ENCODE assay signal across 30 cellular contexts in genomic region chr18:40110455-40110854, GRCh38.
"Had no signal": no experiment of that assay in that cellular context is flagged by ENCODE, and none has a peak within 500 bp of the region (broad histone marks: within the 10 kb centered on the region; RNA-seq: fewer than 3 reads in every experiment).

No MANE protein-coding gene starts in this region.

- H3K36me3 Mint-ChIP-seq: activated CD4-positive, alpha-beta memory T cell treated with anti-CD3 and anti-CD28 coated beads for 36 hours; activated CD8-positive, alpha-beta memory T cell treated with anti-CD3 and anti-CD28 coated beads, Interleukin-2, amount 10 ng/mL, durations not matched to agents 7 days and 5 days; activated naive CD4-positive, alpha-beta T cell treated with anti-CD3 and anti-CD28 coated beads, Interleukin-2, amount 10 ng/mL, durations not matched to agents 7 days and 5 days; activated naive CD8-positive, alpha-beta T cell treated with anti-CD3 and anti-CD28 coated beads, Interleukin-2, amount 10 ng/mL, durations not matched to agents 7 days and 5 days; brain had no signal

- H3K36me3 ChIP-seq: ascending aorta, breast epithelium, cardiac muscle cell had no signal

- H3K27me3 ChIP-seq: ascending aorta, breast epithelium, cardiac muscle cell, dorsolateral prefrontal cortex had no signal

- ATAC-seq: activated CD4-positive, alpha-beta T cell treated with anti-CD3 and anti-CD28 coated beads for 36 hours; activated CD4-positive, CD25-positive, alpha-beta regulatory T cell treated with anti-CD3 and anti-CD28 coated beads, Interleukin-2, amount 50 U/mL, for 24 hours; activated CD8-positive, alpha-beta memory T cell treated with anti-CD3 and anti-CD28 coated beads, Interleukin-2, amount 10 ng/mL, durations not matched to agents 7 days and 5 days; activated CD8-positive, alpha-beta T cell treated with anti-CD3 and anti-CD28 coated beads, Interleukin-2, amount 10 ng/mL, durations not matched to agents 7 days and 5 days; activated naive CD4-positive, alpha-beta T cell treated with anti-CD3 and anti-CD28 coated beads, Interleukin-2, amount 50 U/mL, for 72 hours; activated T-cell treated with anti-CD3 and anti-CD28 coated beads, Interleukin-2, amount 50 U/mL, for 72 hours; esophagus mucosa had no signal

- H3K4me1 ChIP-seq: ascending aorta, breast epithelium had no signal

- H3K9me3 ChIP-seq: ascending aorta had no signal

- H3K4me3 ChIP-seq: ascending aorta, breast epithelium, cardiac muscle cell, coronary artery, dorsolateral prefrontal cortex had no signal

- H3K27me3 Mint-ChIP-seq: activated B cell treated with CpG ODN at 0.5 μM for 24 hours; activated CD4-positive, alpha-beta memory T cell treated with anti-CD3 and anti-CD28 coated beads for 36 hours; activated CD4-positive, alpha-beta T cell treated with anti-CD3 and anti-CD28 coated beads for 36 hours; activated CD4-positive, alpha-beta T cell treated with anti-CD3 and anti-CD28 coated beads, Interleukin-2, amount 10 ng/mL, durations not matched to agents 24 days and 14 days; activated CD8-positive, alpha-beta memory T cell treated with anti-CD3 and anti-CD28 coated beads, Interleukin-2, amount 10 ng/mL, durations not matched to agents 7 days and 5 days; activated naive CD4-positive, alpha-beta T cell treated with anti-CD3 and anti-CD28 coated beads, Interleukin-2, amount 10 ng/mL, durations not matched to agents 7 days and 5 days; activated naive CD8-positive, alpha-beta T cell treated with anti-CD3 and anti-CD28 coated beads, Interleukin-2, amount 10 ng/mL, durations not matched to agents 7 days and 5 days; brain; dendritic cell treated with granulocyte-macrophage colony-stimulating factor and Interleukin-4, amounts not matched to agents 40 ng/mL and 50 ng/mL, for 4 days had no signal

- H3K27ac Mint-ChIP-seq: activated B cell treated with CpG ODN at 0.5 μM for 24 hours; activated CD4-positive, alpha-beta memory T cell treated with anti-CD3 and anti-CD28 coated beads for 36 hours; activated CD4-positive, alpha-beta T cell treated with anti-CD3 and anti-CD28 coated beads for 36 hours; activated CD4-positive, alpha-beta T cell treated with anti-CD3 and anti-CD28 coated beads, Interleukin-2, amount 10 ng/mL, durations not matched to agents 24 days and 14 days; activated CD8-positive, alpha-beta memory T cell treated with anti-CD3 and anti-CD28 coated beads, Interleukin-2, amount 10 ng/mL, durations not matched to agents 7 days and 5 days; activated CD8-positive, alpha-beta T cell treated with anti-CD3 and anti-CD28 coated beads, Interleukin-2, amount 10 ng/mL, durations not matched to agents 7 days and 5 days; activated naive CD4-positive, alpha-beta T cell treated with anti-CD3 and anti-CD28 coated beads, Interleukin-2, amount 10 ng/mL, durations not matched to agents 7 days and 5 days; activated naive CD4-positive, alpha-beta T cell treated with anti-CD3 and anti-CD28 coated beads, Interleukin-2, amount 50 U/mL, for 72 hours; activated naive CD8-positive, alpha-beta T cell treated with anti-CD3 and anti-CD28 coated beads, Interleukin-2, amount 10 ng/mL, durations not matched to agents 7 days and 5 days; activated T-cell treated with anti-CD3 and anti-CD28 coated beads, Interleukin-2, amount 50 U/mL, for 72 hours; dendritic cell treated with granulocyte-macrophage colony-stimulating factor and Interleukin-4, amounts not matched to agents 40 ng/mL and 50 ng/mL, for 4 days; endodermal cell had no signal

- DNase-seq: activated B cell treated with CpG ODN at 0.5 μM for 24 hours; activated CD4-positive, alpha-beta memory T cell treated with anti-CD3 and anti-CD28 coated beads for 36 hours; activated CD4-positive, alpha-beta T cell treated with anti-CD3 and anti-CD28 coated beads for 36 hours; activated CD4-positive, alpha-beta T cell treated with anti-CD3 and anti-CD28 coated beads, Interleukin-2, amount 10 ng/mL, durations not matched to agents 24 days and 14 days; activated CD8-positive, alpha-beta memory T cell treated with anti-CD3 and anti-CD28 coated beads, Interleukin-2, amount 10 ng/mL, durations not matched to agents 7 days and 5 days; activated CD8-positive, alpha-beta memory T cell treated with anti-CD3 and anti-CD28 coated beads, Interleukin-2, amount 50 U/mL, for 4 hours; activated CD8-positive, alpha-beta T cell treated with anti-CD3 and anti-CD28 coated beads, Interleukin-2, amount 10 ng/mL, durations not matched to agents 7 days and 5 days; activated gamma-delta T cell; activated naive CD4-positive, alpha-beta T cell; activated naive CD4-positive, alpha-beta T cell treated with anti-CD3 and anti-CD28 coated beads, Interleukin-2, amount 10 ng/mL, durations not matched to agents 7 days and 5 days; activated naive CD8-positive, alpha-beta T cell treated with anti-CD3 and anti-CD28 coated beads, Interleukin-2, amount 10 ng/mL, durations not matched to agents 7 days and 5 days; activated T-cell treated with anti-CD3 and anti-CD28 coated beads, Interleukin-2, amount 50 U/mL, for 1 hour; activated T-cell treated with anti-CD3 and anti-CD28 coated beads, Interleukin-2, amount 50 U/mL, for 72 hours; central memory CD4-positive, alpha-beta T cell; cerebellar nuclear complex; dorsolateral prefrontal cortex; effector memory CD4-positive, alpha-beta T cell; endodermal cell; foreskin fibroblast; T-helper 2 cell had no signal

- H3K4me3 Mint-ChIP-seq: activated B cell treated with CpG ODN at 0.5 μM for 24 hours; activated CD4-positive, alpha-beta memory T cell treated with anti-CD3 and anti-CD28 coated beads for 36 hours; activated CD4-positive, alpha-beta T cell treated with anti-CD3 and anti-CD28 coated beads for 36 hours; activated CD4-positive, alpha-beta T cell treated with anti-CD3 and anti-CD28 coated beads, Interleukin-2, amount 10 ng/mL, durations not matched to agents 24 days and 14 days; activated CD8-positive, alpha-beta memory T cell treated with anti-CD3 and anti-CD28 coated beads, Interleukin-2, amount 10 ng/mL, durations not matched to agents 7 days and 5 days; activated CD8-positive, alpha-beta T cell treated with anti-CD3 and anti-CD28 coated beads, Interleukin-2, amount 10 ng/mL, durations not matched to agents 7 days and 5 days; activated naive CD4-positive, alpha-beta T cell treated with anti-CD3 and anti-CD28 coated beads, Interleukin-2, amount 10 ng/mL, durations not matched to agents 7 days and 5 days; activated naive CD8-positive, alpha-beta T cell treated with anti-CD3 and anti-CD28 coated beads, Interleukin-2, amount 10 ng/mL, durations not matched to agents 7 days and 5 days; activated T-cell treated with anti-CD3 and anti-CD28 coated beads, Interleukin-2, amount 50 U/mL, for 72 hours; brain; dendritic cell treated with granulocyte-macrophage colony-stimulating factor and Interleukin-4, amounts not matched to agents 40 ng/mL and 50 ng/mL, for 4 days; endodermal cell had no signal

- FAIRE-seq: frontal cortex had no signal

- H3K27ac ChIP-seq: ascending aorta, breast epithelium, cardiac muscle cell, coronary artery had no signal

- H3K4me1 Mint-ChIP-seq: activated B cell treated with CpG ODN at 0.5 μM for 24 hours; activated CD4-positive, alpha-beta T cell treated with anti-CD3 and anti-CD28 coated beads for 36 hours; activated CD4-positive, alpha-beta T cell treated with anti-CD3 and anti-CD28 coated beads, Interleukin-2, amount 10 ng/mL, durations not matched to agents 24 days and 14 days; activated CD8-positive, alpha-beta memory T cell treated with anti-CD3 and anti-CD28 coated beads, Interleukin-2, amount 10 ng/mL, durations not matched to agents 7 days and 5 days; activated naive CD4-positive, alpha-beta T cell treated with anti-CD3 and anti-CD28 coated beads, Interleukin-2, amount 10 ng/mL, durations not matched to agents 7 days and 5 days; activated naive CD8-positive, alpha-beta T cell treated with anti-CD3 and anti-CD28 coated beads, Interleukin-2, amount 10 ng/mL, durations not matched to agents 7 days and 5 days had no signal

- H3K9me3 Mint-ChIP-seq: activated CD4-positive, alpha-beta T cell treated with anti-CD3 and anti-CD28 coated beads, Interleukin-2, amount 10 ng/mL, durations not matched to agents 24 days and 14 days; endodermal cell had no signal
